ENCODE assay signal across 7 cellular contexts in genomic region chr16:12136860-12137259, GRCh38.
DNase-seq lines count a peak whose midpoint lies in the region; ATAC-seq, FAIRE-seq and TF ChIP-seq lines count a peak whose summit lies in the region.
"Not testable (repeated sequence)": the region's sequence is repeated elsewhere in the genome, so short reads cannot be mapped to it uniquely, and the experiment has no call there.

No MANE protein-coding gene starts in this region.

- H3K4me3 Mint-ChIP-seq in chondrocyte (ENCODE audit: unreplicated experiment); osteocyte (ENCODE audit: unreplicated experiment): not testable (repeated sequence)

- peaks cover 32% of the 10 kb centered on the region for H3K4me1 ChIP-seq in left ventricle myocardium inferior
- H3K4me1 ChIP-seq in HepG2 (ENCODE audit: insufficient read depth, low read length); trophoblast cell (ENCODE audit: control insufficient read depth in 1 of 2, insufficient read depth in 2 of 2, low read length in 2 of 2): not testable (repeated sequence)
- H3K4me1 ChIP-seq in psoas muscle, result peaks cover 14% of the 10 kb centered on the region

- 96% methylated on average over 8 of the region's 8 CpGs for WGBS in HepG2 (ENCODE audit: low lambda C conversion rate)
- no CpG with 5 or more reads among the region's 8 CpGs for WGBS in trophoblast cell (ENCODE audit: extremely low coverage, insufficient coverage, insufficient read length)
- WGBS in psoas muscle, 3 donors, result 40 to 55% (median 41%) methylated on average over 8 of the region's 8 CpGs

- H3K79me2 ChIP-seq in HepG2 (ENCODE audit: insufficient read depth, low read length); trophoblast cell (ENCODE audit: control insufficient read depth, insufficient read depth, low read length, poor library complexity): not testable (repeated sequence)

- not testable (repeated sequence) for H4K8ac ChIP-seq in trophoblast cell (ENCODE audit: low read depth, low read length)

- ATAC-seq in HepG2 (peak; percentile 32; the same call in 2 of the 3 replicates), psoas muscle (peak; percentile 23 to 52 (median 29))

- not testable (repeated sequence) for H2AK5ac ChIP-seq in trophoblast cell (ENCODE audit: low read length)

- not testable (repeated sequence) for H2BK120ac ChIP-seq in trophoblast cell (ENCODE audit: insufficient read depth, low read length, poor library complexity)

- H3K79me1 ChIP-seq in trophoblast cell (ENCODE audit: low read length), result not testable (repeated sequence)

- TF ChIP-seq POLR2A in HepG2 (IDR thresholded peaks at IDR 0.05; ENCODE audit: insufficient read depth in 1 of 2, low read depth in 2 of 2, low read length in 2 of 2), result not testable (repeated sequence)

- H4K91ac ChIP-seq in trophoblast cell (ENCODE audit: low read depth, low read length), result not testable (repeated sequence)

- not testable (repeated sequence) for H4K20me1 ChIP-seq in HepG2 (ENCODE audit: insufficient read depth, low read length)

- TF ChIP-seq RAD21 in HepG2 (CRISPR knock-in tag; IDR thresholded peaks at IDR 0.05), result not testable (repeated sequence)

- POLR2A ChIA-PET in HEK293T (lab: Yijun Ruan, JAX); HepG2 (lab: Yijun Ruan, JAX): not testable (repeated sequence)

- not testable (repeated sequence) for H3K9me3 ChIP-seq in left ventricle myocardium inferior (replicated peaks); HepG2 (ENCODE audit: low read length); trophoblast cell (ENCODE audit: insufficient read depth, low read depth, low read length); psoas muscle

- H3K9ac ChIP-seq in HepG2 (ENCODE audit: insufficient read depth, low read depth, low read length); trophoblast cell (ENCODE audit: low read length): not testable (repeated sequence)

- not testable (repeated sequence) for H3K4me2 ChIP-seq in HepG2 (ENCODE audit: low read depth, low read length); trophoblast cell (ENCODE audit: low read length)

- H3K27me3 ChIP-seq in left ventricle myocardium inferior (ENCODE audit: low read depth); HepG2 (ENCODE audit: control insufficient read depth in 1 of 2, insufficient read depth in 2 of 2, low read length in 2 of 2); trophoblast cell (ENCODE audit: insufficient read depth, low read length); psoas muscle (ENCODE audit: insufficient read depth in 3 of 3, low read length in 2 of 3): not testable (repeated sequence)

- H3K18ac ChIP-seq in trophoblast cell (ENCODE audit: low read length), result not testable (repeated sequence)

- peaks cover 16% of the 10 kb centered on the region for H3K36me3 ChIP-seq in left ventricle myocardium inferior
- H3K36me3 ChIP-seq in HepG2 (replicated peaks in 1 of 2; ENCODE audit: control insufficient read depth in 1 of 2, insufficient read depth in 2 of 2, low read length in 2 of 2); trophoblast cell (ENCODE audit: control insufficient read depth in 1 of 2, insufficient read depth in 2 of 2, low read length in 2 of 2); psoas muscle (ENCODE audit: insufficient read depth in 1 of 2, low read depth in 1 of 2): not testable (repeated sequence)

- not testable (repeated sequence) for H2BK12ac ChIP-seq in trophoblast cell (ENCODE audit: low read length)

- TF ChIP-seq CTCF in chondrocyte (IDR thresholded peaks at IDR 0.05); left ventricle myocardium inferior (IDR thresholded peaks at IDR 0.05; ENCODE audit: borderline replicate concordance); HepG2 (CRISPR knock-in tag; IDR thresholded peaks at IDR 0.05); osteocyte (IDR thresholded peaks at IDR 0.05); psoas muscle (IDR thresholded peaks at IDR 0.05): not testable (repeated sequence)

- H2BK5ac ChIP-seq in trophoblast cell (ENCODE audit: low read depth, low read length, poor library complexity), result not testable (repeated sequence)

- not testable (repeated sequence) for TF ChIP-seq EP300 in HepG2 (IDR thresholded peaks at IDR 0.05; ENCODE audit: low read depth in 2 of 2, low read length in 2 of 2); HepG2 (CRISPR knock-in tag; IDR thresholded peaks at IDR 0.05; ENCODE audit: borderline replicate concordance)

- DNase-seq in HEK293T (ENCODE audit: extremely low spot score); left ventricle myocardium inferior; HepG2 (ENCODE audit: low spot score); osteocyte (ENCODE audit: extremely low spot score, unreplicated experiment); psoas muscle: not testable (repeated sequence)
- peak; percentile 20 for DNase-seq in chondrocyte (ENCODE audit: low spot score)
- peak; percentile 20 to 47 for DNase-seq in trophoblast cell

- H3K36me3 Mint-ChIP-seq in chondrocyte (ENCODE audit: low read depth) (peaks cover 12% of the 10 kb centered on the region), osteocyte (ENCODE audit: unreplicated experiment) (peaks cover 12% of the 10 kb centered on the region)

- not testable (repeated sequence) for H4K12ac ChIP-seq in trophoblast cell (ENCODE audit: low read depth, low read length)

- H3K27ac Mint-ChIP-seq in chondrocyte (ENCODE audit: unreplicated experiment), result peak overlapping the region; percentile 82
- peak overlapping the region; percentile 45 for H3K27ac Mint-ChIP-seq in osteocyte (ENCODE audit: unreplicated experiment)

- H3K27ac ChIP-seq in left ventricle myocardium inferior (replicated peaks) (peak overlapping the region; percentile 58), psoas muscle (peak overlapping the region; percentile 13)
- not testable (repeated sequence) for H3K27ac ChIP-seq in HepG2 (ENCODE audit: extremely low read length, insufficient read depth, low read length); trophoblast cell (ENCODE audit: low read depth, low read length)

- peaks cover 14% of the 10 kb centered on the region for H3K4me1 Mint-ChIP-seq in chondrocyte (ENCODE audit: low read depth)
- H3K4me1 Mint-ChIP-seq in osteocyte (ENCODE audit: unreplicated experiment), result peaks cover 12% of the 10 kb centered on the region

- not testable (repeated sequence) for H3K4ac ChIP-seq in trophoblast cell (ENCODE audit: low read depth, low read length)

- not testable (repeated sequence) for H2AFZ ChIP-seq in HepG2 (ENCODE audit: low read length); trophoblast cell (ENCODE audit: insufficient read depth, low read length, poor library complexity)

- H3K23ac ChIP-seq in trophoblast cell (ENCODE audit: low read length), result not testable (repeated sequence)

- H3K4me3 ChIP-seq in left ventricle myocardium inferior; HepG2 (replicated peaks in 1 of 3; ENCODE audit: insufficient read depth in 1 of 3, low read depth in 2 of 3, low read length in 3 of 3); trophoblast cell (ENCODE audit: low read depth, low read length); psoas muscle: not testable (repeated sequence)

- not testable (repeated sequence) for H3K27me3 Mint-ChIP-seq in chondrocyte (ENCODE audit: low read depth); osteocyte (ENCODE audit: unreplicated experiment)

- not testable (repeated sequence) for BruUV-seq in HepG2 (replicated peaks; lab: Mats Ljungman, UMichigan)

- FAIRE-seq in HepG2 (lab: Jason Lieb, UNC), result not testable (repeated sequence)

- H3K14ac ChIP-seq in trophoblast cell (ENCODE audit: low read length), result not testable (repeated sequence)

- CTCF ChIA-PET in HEK293T (lab: Yijun Ruan, JAX); HepG2 (lab: Yijun Ruan, JAX; ENCODE audit: low intra/inter-chr PET ratio, low total read pairs): not testable (repeated sequence)

- H3K9me3 Mint-ChIP-seq in chondrocyte (ENCODE audit: low read depth); osteocyte (ENCODE audit: unreplicated experiment): not testable (repeated sequence)

- in situ Hi-C loops in HepG2 (cut with HindIII; ENCODE audit: extremely low pct_ligation_motif_present, low pct_unique_long_range_greater_than_20kb), result not testable (repeated sequence)

- intact Hi-C loops in left ventricle myocardium inferior (cut with micrococcal nuclease); HepG2 (cut with micrococcal nuclease; ENCODE audit: unreplicated experiment); psoas muscle (cut with DNase I): not testable (repeated sequence)

TF ChIP-seq in HEK293T, 16 proteins besides CTCF, POLR2A, EP300 and RAD21:
- peak; percentile 20; the same call in 1 of the 2 replicates for TF ChIP-seq PKNOX1 (IDR thresholded peaks at IDR 0.05)
